ENCODE assay signal across 2 cellular contexts in the genomic region with DNA sequence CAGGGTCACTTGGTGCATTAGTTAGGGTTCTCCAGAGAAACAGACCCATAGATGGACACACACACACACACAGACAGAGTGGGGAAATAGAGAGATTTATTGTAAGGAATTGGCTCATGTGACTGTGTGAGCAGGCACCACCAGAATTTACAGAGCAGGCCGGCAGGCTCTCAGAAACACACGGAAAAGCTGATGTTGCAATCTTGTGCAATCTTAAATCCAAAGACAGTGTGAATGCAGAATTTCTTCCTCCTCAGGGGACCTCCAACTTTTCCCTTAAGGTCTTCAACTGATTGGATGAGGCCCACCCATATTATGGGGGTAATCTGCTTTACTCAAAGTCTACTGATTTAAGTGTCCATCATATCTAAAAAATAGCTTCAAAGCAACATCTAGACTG.
TF ChIP-seq lines count a peak whose summit lies in the region.

No MANE protein-coding gene starts in this region.

TF ChIP-seq in K562, 482 proteins besides CTCF, POLR2A, EP300 and RAD21:
- no peak for TF ChIP-seq RBM17 (IDR thresholded peaks at IDR 0.05; ENCODE audit: borderline replicate concordance, low read depth, low read length)
- TF ChIP-seq C11orf30 (IDR thresholded peaks at IDR 0.05; ENCODE audit: low read depth): peak; percentile 61; the same call in 1 of the 2 replicates
- TF ChIP-seq, protein P1, sequence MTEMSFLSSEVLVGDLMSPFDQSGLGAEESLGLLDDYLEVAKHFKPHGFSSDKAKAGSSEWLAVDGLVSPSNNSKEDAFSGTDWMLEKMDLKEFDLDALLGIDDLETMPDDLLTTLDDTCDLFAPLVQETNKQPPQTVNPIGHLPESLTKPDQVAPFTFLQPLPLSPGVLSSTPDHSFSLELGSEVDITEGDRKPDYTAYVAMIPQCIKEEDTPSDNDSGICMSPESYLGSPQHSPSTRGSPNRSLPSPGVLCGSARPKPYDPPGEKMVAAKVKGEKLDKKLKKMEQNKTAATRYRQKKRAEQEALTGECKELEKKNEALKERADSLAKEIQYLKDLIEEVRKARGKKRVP (CRISPR knock-in tag; IDR thresholded peaks at IDR 0.05): 0 out of 2 replicates have a peak, but pooled peaks have one; percentile 20
- TF ChIP-seq L3MBTL2 (IDR thresholded peaks at IDR 0.05): 0 out of 2 replicates have a peak, but pooled peaks have one; percentile 21
- TF ChIP-seq TRIM24 (IDR thresholded peaks at IDR 0.05): peak in 1 of 2 experiments; percentile 22; a peak in 1 of 4 replicates
- peak; percentile 69; the same call in 1 of the 2 replicates for TF ChIP-seq CEBPG (CRISPR knock-in tag; IDR thresholded peaks at IDR 0.05)
- peak; percentile 82 to 95 for TF ChIP-seq CEBPG (tag; conservative IDR thresholded peaks at IDR 0.05 in 1 of 2, IDR thresholded peaks at IDR 0.05 in 1 of 2)
- peak; percentile 69 for TF ChIP-seq RBM25 (IDR thresholded peaks at IDR 0.05; ENCODE audit: low read depth, low read length, severe bottlenecking)
- no peak for TF ChIP-seq ZNF354B (CRISPR knock-in tag; IDR thresholded peaks at IDR 0.05)
- no peak for TF ChIP-seq ZFPM2 (CRISPR knock-in tag; IDR thresholded peaks at IDR 0.05)
- 0 out of 2 replicates have a peak, but pooled peaks have one; percentile 23 for TF ChIP-seq ZNF584 (CRISPR knock-in tag; IDR thresholded peaks at IDR 0.05; ENCODE audit: low read depth)
- TF ChIP-seq MAFG (tag; conservative IDR thresholded peaks at IDR 0.05): 0 out of 2 replicates have a peak, but pooled peaks have one; percentile 31
- peak; percentile 98 for TF ChIP-seq ZNF134 (CRISPR knock-in tag; conservative IDR thresholded peaks at IDR 0.05)
- TF ChIP-seq ZNF316 (IDR thresholded peaks at IDR 0.05): peak; percentile 47; the same call in 1 of the 2 replicates
- TF ChIP-seq CEBPB (tag; IDR thresholded peaks at IDR 0.05): peak; percentile 73

TF ChIP-seq in GM12891, 5 proteins besides CTCF, POLR2A, EP300 and RAD21:
- TF ChIP-seq POLR2AphosphoS5 (IDR thresholded peaks at IDR 0.05; ENCODE audit: low read depth, low read length) (no peak), SPI1 (IDR thresholded peaks at IDR 0.05; ENCODE audit: low read depth, low read length) (no peak), PAX5 (IDR thresholded peaks at IDR 0.05; ENCODE audit: insufficient read depth, low read length, severe bottlenecking) (no peak), TAF1 (IDR thresholded peaks at IDR 0.05; ENCODE audit: low read depth, low read length) (no peak), POU2F2 (IDR thresholded peaks at IDR 0.05; ENCODE audit: low read depth, low read length) (no peak)
